In genomic region chr10:86288695-86289576, GRCh38 we compare ENCODE assay signal across 11 cellular contexts.
"Had no signal": no experiment of that assay in that cellular context is flagged by ENCODE, and none has a peak within 500 bp of the region (broad histone marks: within the 10 kb centered on the region; RNA-seq: fewer than 3 reads in every experiment).

No MANE protein-coding gene starts in this region.

- ATAC-seq: activated T-cell treated with anti-CD3 and anti-CD28 coated beads, Interleukin-2, amount 50 U/mL, for 72 hours; gastrocnemius medialis had no signal

- H3K36me3 ChIP-seq: gastrocnemius medialis had no signal

- H3K27ac ChIP-seq: epithelial cell of prostate, gastrocnemius medialis had no signal

- DNase-seq: activated CD4-positive, alpha-beta T cell treated with anti-CD3 and anti-CD28 coated beads for 48 hours; activated naive CD4-positive, alpha-beta T cell treated with Interleukin-2 at 50 U/mL for 16 hours; activated T-cell treated with anti-CD3 and anti-CD28 coated beads, Interleukin-2, amount 50 U/mL, for 72 hours; effector CD8-positive, alpha-beta T cell; gastrocnemius medialis; kidney; small intestine; trophoblast cell had no signal

- H3K4me1 Mint-ChIP-seq: stimulated activated memory B cell treated with anti-CD40 and anti-IgM and Interleukin-4, amounts not matched to agents 10 μg/mL and 1 μg/mL and 100 μg/mL, for 72 hours had no signal

- H3K4me3 Mint-ChIP-seq: activated T-cell treated with anti-CD3 and anti-CD28 coated beads, Interleukin-2, amount 50 U/mL, for 72 hours; stimulated activated memory B cell treated with anti-CD40 and anti-IgM and Interleukin-4, amounts not matched to agents 10 μg/mL and 1 μg/mL and 100 μg/mL, for 72 hours; T-helper 1 cell treated with Interleukin-12 subunit alpha and Interleukin-12 subunit beta and Interleukin-4 antibody, amounts not matched to agents 30 μg/mL and 1 μg/mL, for 36 hours had no signal

- H3K27ac Mint-ChIP-seq: activated T-cell treated with anti-CD3 and anti-CD28 coated beads, Interleukin-2, amount 50 U/mL, for 72 hours; stimulated activated memory B cell treated with anti-CD40 and anti-IgM and Interleukin-4, amounts not matched to agents 10 μg/mL and 1 μg/mL and 100 μg/mL, for 72 hours; T-helper 1 cell treated with Interleukin-12 subunit alpha and Interleukin-12 subunit beta and Interleukin-4 antibody, amounts not matched to agents 30 μg/mL and 1 μg/mL, for 36 hours had no signal

- H3K4me1 ChIP-seq: gastrocnemius medialis had no signal

- H3K36me3 Mint-ChIP-seq: stimulated activated memory B cell treated with anti-CD40 and anti-IgM and Interleukin-4, amounts not matched to agents 10 μg/mL and 1 μg/mL and 100 μg/mL, for 72 hours had no signal

- H3K9me3 ChIP-seq: gastrocnemius medialis had no signal

- H3K9me3 Mint-ChIP-seq: activated T-cell treated with anti-CD3 and anti-CD28 coated beads, Interleukin-2, amount 50 U/mL, for 72 hours; T-helper 1 cell treated with Interleukin-12 subunit alpha and Interleukin-12 subunit beta and Interleukin-4 antibody, amounts not matched to agents 30 μg/mL and 1 μg/mL, for 36 hours had no signal

- H3K4me3 ChIP-seq: gastrocnemius medialis had no signal

- H3K27me3 ChIP-seq: gastrocnemius medialis had no signal
